29 cellular contexts compared by ENCODE assay signal in genomic region chr2:177930916-177931315, GRCh38.
"Had no signal": no experiment of that assay in that cellular context is flagged by ENCODE, and none has a peak within 500 bp of the region (broad histone marks: within the 10 kb centered on the region; RNA-seq: fewer than 3 reads in every experiment).

No MANE protein-coding gene starts in this region.

- H3K27ac Mint-ChIP-seq: dendritic cell treated with granulocyte-macrophage colony-stimulating factor and Interleukin-4, amounts not matched to agents 40 ng/mL and 50 ng/mL, for 4 days; endodermal cell; naive thymus-derived CD4-positive, alpha-beta T cell; nephron; stimulated activated effector memory CD8-positive, alpha-beta T cell treated with anti-CD3 and anti-CD28 coated beads, Interleukin-12 subunit alpha, Interleukin-12 subunit beta, amount 100 ng/mL, for 72 hours had no signal

- H3K27ac ChIP-seq: colonic mucosa, esophagus muscularis mucosa, heart right ventricle, left lung, right atrium auricular region, stomach, thyroid gland had no signal

- H3K9me3 ChIP-seq: colonic mucosa, prostate gland, thyroid gland had no signal

- H3K36me3 Mint-ChIP-seq: naive thymus-derived CD4-positive, alpha-beta T cell; stimulated activated effector memory CD8-positive, alpha-beta T cell treated with anti-CD3 and anti-CD28 coated beads, Interleukin-12 subunit alpha, Interleukin-12 subunit beta, amount 100 ng/mL, for 72 hours had no signal

- H3K4me3 ChIP-seq: colonic mucosa, esophagus muscularis mucosa, heart right ventricle, left lung, prostate gland, right atrium auricular region, smooth muscle cell, stomach, thyroid gland had no signal

- H3K4me3 Mint-ChIP-seq: dendritic cell treated with granulocyte-macrophage colony-stimulating factor and Interleukin-4, amounts not matched to agents 40 ng/mL and 50 ng/mL, for 4 days; endodermal cell; naive thymus-derived CD4-positive, alpha-beta T cell; nephron; stimulated activated effector memory CD8-positive, alpha-beta T cell treated with anti-CD3 and anti-CD28 coated beads, Interleukin-12 subunit alpha, Interleukin-12 subunit beta, amount 100 ng/mL, for 72 hours had no signal

- H3K9me3 Mint-ChIP-seq: endodermal cell; nephron; stimulated activated effector memory CD8-positive, alpha-beta T cell treated with anti-CD3 and anti-CD28 coated beads, Interleukin-12 subunit alpha, Interleukin-12 subunit beta, amount 100 ng/mL, for 72 hours had no signal

- ATAC-seq: heart right ventricle; left cardiac atrium; left lung; naive thymus-derived CD4-positive, alpha-beta T cell; sciatic nerve; stimulated activated effector memory CD8-positive, alpha-beta T cell treated with anti-CD3 and anti-CD28 coated beads, Interleukin-12 subunit alpha, Interleukin-12 subunit beta, amount 100 ng/mL, for 72 hours had no signal

- DNase-seq: colonic mucosa; effector CD8-positive, alpha-beta T cell; endodermal cell; foreskin melanocyte; glutamatergic neuron; heart right ventricle; hippocampal formation; left cardiac atrium; left lung; mesendoderm; midbrain; naive thymus-derived CD4-positive, alpha-beta T cell; nucleus accumbens; stimulated activated CD4-positive, alpha-beta T cell treated with anti-CD3 and anti-CD28 coated beads, Interleukin-12 subunit alpha, Interleukin-12 subunit beta, amount 100 ng/mL, for 4 hours; stimulated activated CD4-positive, alpha-beta T cell treated with anti-CD3 and anti-CD28 coated beads, Interleukin-1b, Interleukin-23, amount 100 ng/mL, for 48 hours; stimulated activated CD4-positive, alpha-beta T cell treated with anti-CD3 and anti-CD28 coated beads, Interleukin-4, amount 100 ng/mL, for 24 hours; stimulated activated naive CD4-positive, alpha-beta T cell treated with Interleukin-2 at 50 U/mL for 16 hours; stomach; thyroid gland; trophoblast cell had no signal

- FAIRE-seq: islet of Langerhans had no signal

- H3K4me2 ChIP-seq: smooth muscle cell had no signal

- H3K27me3 Mint-ChIP-seq: dendritic cell treated with granulocyte-macrophage colony-stimulating factor and Interleukin-4, amounts not matched to agents 40 ng/mL and 50 ng/mL, for 4 days had no signal

- H3K27me3 ChIP-seq: colonic mucosa, esophagus muscularis mucosa, heart right ventricle, left lung, right atrium auricular region, stomach, thyroid gland had no signal

- H3K4me1 ChIP-seq: colonic mucosa, esophagus muscularis mucosa, heart right ventricle, left lung, right atrium auricular region, stomach, thyroid gland had no signal

- H3K36me3 ChIP-seq: colonic mucosa, esophagus muscularis mucosa, heart right ventricle, left lung, prostate gland, right atrium auricular region, stomach, thyroid gland had no signal

- H3K4me1 Mint-ChIP-seq: endodermal cell; nephron; stimulated activated effector memory CD8-positive, alpha-beta T cell treated with anti-CD3 and anti-CD28 coated beads, Interleukin-12 subunit alpha, Interleukin-12 subunit beta, amount 100 ng/mL, for 72 hours had no signal
